Comparison of ENCODE assay signal across 20 cellular contexts in genomic region chr1:228899421-228899956, GRCh38.
A peak's percentile ranks its signal among the peaks of the same experiment; 100 is the strongest.
DNase-seq lines count a peak whose midpoint lies in the region; ATAC-seq, FAIRE-seq and TF ChIP-seq lines count a peak whose summit lies in the region.
"Had no signal": no experiment of that assay in that cellular context is flagged by ENCODE, and none has a peak within 500 bp of the region (broad histone marks: within the 10 kb centered on the region; RNA-seq: fewer than 3 reads in every experiment).

No MANE protein-coding gene starts in this region.

- no peak overlapping the region for H4K8ac ChIP-seq in H1 (ENCODE audit: extremely low read depth, insufficient read depth, low read length)

- dilution Hi-C loops in mammary epithelial cell (cut with HindIII; ENCODE audit: low sequenced_read_pairs), result no loop called here

- H3K79me2 ChIP-seq in mammary epithelial cell (ENCODE audit: insufficient read depth, low read length), result no peaks in the 10 kb centered on the region
- no peaks in the 10 kb centered on the region for H3K79me2 ChIP-seq in H1 (ENCODE audit: control insufficient read depth in 1 of 2, insufficient read depth in 2 of 2, low read length in 2 of 2)
- no peaks in the 10 kb centered on the region for H3K79me2 ChIP-seq in GM23338 (replicated peaks; ENCODE audit: insufficient read depth)

- no peak overlapping the region for H2BK20ac ChIP-seq in H1 (ENCODE audit: low read length)

- no peak overlapping the region for H3K4ac ChIP-seq in H1 (replicated peaks; ENCODE audit: insufficient read length, low read depth, low read length)

- no peak overlapping the region for H3K4me2 ChIP-seq in mammary epithelial cell (ENCODE audit: insufficient read depth, low read depth, low read length)
- H3K4me2 ChIP-seq in H1 (ENCODE audit: insufficient read depth in 1 of 2, low read depth in 2 of 2, low read length in 2 of 2), result no peak overlapping the region
- H3K4me2 ChIP-seq in GM23338, result no peak overlapping the region
- H3K4me2 ChIP-seq: BLaER1, neural progenitor cell had no signal

- H3K36me3 ChIP-seq in breast epithelium, result no peaks in the 10 kb centered on the region
- no peaks in the 10 kb centered on the region for H3K36me3 ChIP-seq in mammary epithelial cell (ENCODE audit: insufficient read depth, low read length)
- H3K36me3 ChIP-seq in H1 (ENCODE audit: control insufficient read depth in 2 of 4, insufficient read depth in 4 of 4, low read length in 3 of 4), result no peaks in the 10 kb centered on the region
- peaks cover 7% of the 10 kb centered on the region for H3K36me3 ChIP-seq in neutrophil
- H3K36me3 ChIP-seq in uterus, result no peaks in the 10 kb centered on the region
- H3K36me3 ChIP-seq in GM23338 (ENCODE audit: insufficient read depth), result no peaks in the 10 kb centered on the region
- H3K36me3 ChIP-seq: adrenal gland, BLaER1, heart right ventricle, left lung, neural progenitor cell had no signal

- H3K4me3 Mint-ChIP-seq in GM23338, result no peak overlapping the region; the same call in 2 of the 3 replicates
- H3K4me3 Mint-ChIP-seq: activated CD4-positive, alpha-beta memory T cell treated with anti-CD3 and anti-CD28 coated beads, Interleukin-2, amount 10 ng/mL, durations not matched to agents 7 days and 5 days had no signal

- H3K18ac ChIP-seq in H1 (ENCODE audit: extremely low read depth, low read length), result no peak overlapping the region

- no TSS peak for BruUV-seq in mammary epithelial cell (replicated peaks; lab: Mats Ljungman, UMichigan)

- H3K56ac ChIP-seq in H1 (replicated peaks; ENCODE audit: insufficient read length, low read depth, low read length), result no peak overlapping the region

- TF ChIP-seq EP300 in H1 (IDR thresholded peaks at IDR 0.05; ENCODE audit: borderline replicate concordance in 1 of 2, low read depth in 2 of 2, low read length in 2 of 2), result no peak

- DNase-seq in breast epithelium (ENCODE audit: low spot score in 2 of 2) (no peak), mammary epithelial cell (no peak), H1 (ENCODE audit: low read depth in 1 of 2, low spot score in 2 of 2) (peak in 1 of 2 experiments; percentile 39), uterus (no peak), epidermal melanocyte (ENCODE audit: insufficient read length, low spot score) (no peak), NCI-H526 treated with DMSO at 0.1 percent for 48 hours (lab: John Stamatoyannopoulos, UW) (no peak), GM23338 (ENCODE audit: low spot score) (no peak)
- DNase-seq: activated CD4-positive, alpha-beta memory T cell treated with anti-CD3 and anti-CD28 coated beads, Interleukin-2, amount 10 ng/mL, durations not matched to agents 7 days and 5 days; activated CD4-positive, CD25-positive, alpha-beta regulatory T cell; heart right ventricle; left lung; stimulated activated CD4-positive, alpha-beta T cell treated with anti-CD3 and anti-CD28 coated beads, Interleukin-4, amount 100 ng/mL, for 4 hours had no signal

- H3K14ac ChIP-seq in H1 (ENCODE audit: insufficient read length), result no peak overlapping the region

- no peak overlapping the region for H2BK5ac ChIP-seq in H1 (ENCODE audit: low read depth, low read length)

- no peak overlapping the region for H2BK15ac ChIP-seq in H1 (ENCODE audit: low read length)

- CTCF ChIA-PET in mammary epithelial cell (lab: Charles Lee; ENCODE audit: low non-redundant PET), result no interaction called here
- CTCF ChIA-PET in H1 (lab: Charles Lee; ENCODE audit: partially characterized antibody), result interaction anchor here (1.2 to 1.5 kb wide), 3 partner anchors 48 to 87 kb away, joined by 3 read pairs; no protein-coding TSS in a partner anchor

- no peaks in the 10 kb centered on the region for H3K36me3 Mint-ChIP-seq in GM23338 (ENCODE audit: low read depth)
- H3K36me3 Mint-ChIP-seq: neural progenitor cell had no signal

- H3K4me1 Mint-ChIP-seq in GM23338, result peaks cover 24% of the 10 kb centered on the region
- H3K4me1 Mint-ChIP-seq: activated CD4-positive, alpha-beta memory T cell treated with anti-CD3 and anti-CD28 coated beads, Interleukin-2, amount 10 ng/mL, durations not matched to agents 7 days and 5 days had no signal

- WGBS in mammary epithelial cell (ENCODE audit: low coverage, missing lambda C conversion rate), result 89% methylated on average over 8 of the region's 12 CpGs
- WGBS in H1 (ENCODE audit: extremely low coverage in 1 of 2, insufficient coverage in 1 of 2, insufficient read length in 1 of 2, insufficient replicate concordance in 2 of 2, low coverage in 1 of 2, low lambda C conversion rate in 2 of 2, missing lambda C conversion rate in 1 of 2), 2 experiments, result 91% methylated on average over 12 of the region's 12 CpGs; no CpG with 5 or more reads in 1 of the 2 experiments

- ATAC-seq in GM23338, result no peak
- ATAC-seq: heart right ventricle, left lung, mucosa of descending colon had no signal

- H2AFZ ChIP-seq in mammary epithelial cell (ENCODE audit: low read depth, low read length), result no peak overlapping the region
- H2AFZ ChIP-seq in H1 (ENCODE audit: low read length), result no peak overlapping the region; the same call in 1 of the 2 replicates
- no peak overlapping the region for H2AFZ ChIP-seq in GM23338

- peak overlapping the region; percentile 69 to 84 for H3K27ac ChIP-seq in breast epithelium
- H3K27ac ChIP-seq in mammary epithelial cell (ENCODE audit: insufficient read depth, low read depth, low read length), result no peak overlapping the region
- H3K27ac ChIP-seq in H1 (ENCODE audit: low read depth, low read length), result no peak overlapping the region
- peak overlapping the region; percentile 75 for H3K27ac ChIP-seq in neutrophil
- H3K27ac ChIP-seq in uterus, result peak overlapping the region; percentile 88 to 93
- no peak overlapping the region for H3K27ac ChIP-seq in GM23338 (ENCODE audit: low read depth)
- H3K27ac ChIP-seq: adrenal gland, BLaER1, heart right ventricle, neural progenitor cell, psoas muscle, RWPE1 had no signal

- no peak overlapping the region for H3K23ac ChIP-seq in H1 (ENCODE audit: insufficient read length)

- H3K9me3 ChIP-seq in breast epithelium (no peaks in the 10 kb centered on the region), mammary epithelial cell (replicated peaks; ENCODE audit: insufficient read depth, low read length) (no peaks in the 10 kb centered on the region), H1 (ENCODE audit: insufficient read depth in 2 of 2, low read depth in 1 of 2, low read length in 1 of 2) (no peaks in the 10 kb centered on the region), neutrophil (no peaks in the 10 kb centered on the region), uterus (no peaks in the 10 kb centered on the region)
- H3K9me3 ChIP-seq: adrenal gland, BLaER1, left lung, mucosa of descending colon, psoas muscle had no signal

- no peaks in the 10 kb centered on the region for H3F3A ChIP-seq in GM23338 (replicated peaks; ENCODE audit: low read depth)

- intact Hi-C loops in breast epithelium (cut with DNase I; ENCODE audit: low total_unique reads) (no loop called here), mammary epithelial cell (cut with micrococcal nuclease) (no loop called here), uterus (cut with DNase I; ENCODE audit: low total_unique reads) (no loop called here)

- H3K4me3 ChIP-seq in breast epithelium (no peak overlapping the region), mammary epithelial cell (replicated peaks in 1 of 3; ENCODE audit: insufficient read depth in 1 of 3, low read depth in 2 of 3, low read length in 3 of 3) (no peak overlapping the region), H1 (ENCODE audit: extremely low read depth in 1 of 4, insufficient read depth in 2 of 4, low read depth in 3 of 4, low read length in 4 of 4) (no peak overlapping the region), neutrophil (ENCODE audit: low read depth in 1 of 2, low read length in 1 of 2) (no peak overlapping the region), uterus (no peak overlapping the region), GM23338 (no peak overlapping the region)
- H3K4me3 ChIP-seq: adrenal gland, BLaER1, heart right ventricle, left lung, mucosa of descending colon, neural progenitor cell, psoas muscle had no signal

- H3K27ac Mint-ChIP-seq in GM23338, result no peak overlapping the region
- H3K27ac Mint-ChIP-seq: activated CD4-positive, alpha-beta memory T cell treated with anti-CD3 and anti-CD28 coated beads, Interleukin-2, amount 10 ng/mL, durations not matched to agents 7 days and 5 days; neural progenitor cell had no signal

- no peaks in the 10 kb centered on the region for H3K9me2 ChIP-seq in GM23338 (ENCODE audit: insufficient read depth)

- H3K79me1 ChIP-seq in H1 (ENCODE audit: low read depth, low read length), result no peaks in the 10 kb centered on the region

- POLR2A ChIA-PET in H1 (lab: Charles Lee; ENCODE audit: partially characterized antibody), result interaction anchor here (0.6 kb wide), 1 partner anchor 1020 kb away, joined by 3 read pairs; no protein-coding TSS in a partner anchor

- H4K91ac ChIP-seq in H1 (replicated peaks; ENCODE audit: insufficient read length, low read length), result no peak overlapping the region

- H3K27me3 Mint-ChIP-seq in GM23338 (ENCODE audit: insufficient read depth, low read depth, poor library complexity), result peaks cover 11% of the 10 kb centered on the region
- H3K27me3 Mint-ChIP-seq: activated CD4-positive, alpha-beta memory T cell treated with anti-CD3 and anti-CD28 coated beads, Interleukin-2, amount 10 ng/mL, durations not matched to agents 7 days and 5 days had no signal

- H2AK5ac ChIP-seq in H1 (ENCODE audit: low read depth, low read length), result no peak overlapping the region

- H3K27me3 ChIP-seq in breast epithelium (no peaks in the 10 kb centered on the region), mammary epithelial cell (ENCODE audit: insufficient read depth, low read length) (peaks cover 15% of the 10 kb centered on the region), H1 (replicated peaks in 1 of 4; ENCODE audit: control insufficient read depth in 3 of 4, extremely low read depth in 1 of 4, insufficient read depth in 3 of 4, low read length in 3 of 4) (no peaks in the 10 kb centered on the region), neutrophil (no peaks in the 10 kb centered on the region), uterus (no peaks in the 10 kb centered on the region), GM23338 (ENCODE audit: insufficient read depth) (no peaks in the 10 kb centered on the region)
- H3K27me3 ChIP-seq: adrenal gland, BLaER1, left lung, neural progenitor cell had no signal

- TF ChIP-seq POLR2A in breast epithelium (IDR thresholded peaks at IDR 0.05) (no peak), H1 (IDR thresholded peaks at IDR 0.05; ENCODE audit: control extremely low read depth in 1 of 2, low read depth in 2 of 2, low read length in 2 of 2) (no peak), uterus (IDR thresholded peaks at IDR 0.05) (no peak)

- H3K9ac ChIP-seq in mammary epithelial cell (ENCODE audit: insufficient read depth, low read length), result no peak overlapping the region
- H3K9ac ChIP-seq in H1 (replicated peaks in 1 of 4; ENCODE audit: extremely low read depth in 1 of 4, low read depth in 3 of 4, low read length in 3 of 4), result no peak overlapping the region
- H3K9ac ChIP-seq: BLaER1, neural progenitor cell had no signal

- H4K5ac ChIP-seq in H1 (ENCODE audit: insufficient read length, low read depth, low read length), result no peak overlapping the region

- H2BK12ac ChIP-seq in H1 (ENCODE audit: low read depth, low read length), result 0 out of 2 replicates have a peak overlapping the region, but pooled peaks have one; percentile 46

- FAIRE-seq in H1 (lab: Jason Lieb, UNC), result no peak
- FAIRE-seq: endothelial cell of umbilical vein had no signal

- H3K23me2 ChIP-seq in H1 (ENCODE audit: low read depth, low read length), result no peaks in the 10 kb centered on the region

- peaks cover 3 to 17% of the 10 kb centered on the region in 2 donors for H3K4me1 ChIP-seq in breast epithelium
- H3K4me1 ChIP-seq in mammary epithelial cell (ENCODE audit: insufficient read depth, low read length), result peaks cover 6% of the 10 kb centered on the region
- peaks cover 0 to 12% (median 7%) of the 10 kb centered on the region in 4 experiments; a peak in 5 of 7 replicates for H3K4me1 ChIP-seq in H1 (replicated peaks in 1 of 4; ENCODE audit: control insufficient read depth in 3 of 4, insufficient read depth in 4 of 4, low read length in 3 of 4)
- peaks cover 13% of the 10 kb centered on the region in 2 experiments for H3K4me1 ChIP-seq in neutrophil (ENCODE audit: control insufficient read depth in 1 of 2, insufficient read depth in 1 of 2, low read depth in 1 of 2, low read length in 1 of 2)
- peaks cover 4 to 14% of the 10 kb centered on the region in 2 donors for H3K4me1 ChIP-seq in uterus
- peaks cover 5% of the 10 kb centered on the region; the same call in 1 of the 2 replicates for H3K4me1 ChIP-seq in GM23338 (ENCODE audit: insufficient read depth)

- in situ Hi-C loops in mammary epithelial cell (cut with MboI; ENCODE audit: low sequenced_read_pairs in 2 of 2), result no loop called here

- TF ChIP-seq CTCF in breast epithelium (IDR thresholded peaks at IDR 0.05) (no peak), mammary epithelial cell (conservative IDR thresholded peaks at IDR 0.05 in 1 of 2, IDR thresholded peaks at IDR 0.05 in 1 of 2; ENCODE audit: extremely low read depth in 1 of 2, insufficient read depth in 1 of 2, low read depth in 1 of 2, low read length in 2 of 2) (no peak), H1 (IDR thresholded peaks at IDR 0.05; ENCODE audit: control extremely low read depth in 1 of 3, insufficient read depth in 1 of 3, low read depth in 1 of 3, low read length in 3 of 3) (no peak), neutrophil (IDR thresholded peaks at IDR 0.05) (no peak), uterus (IDR thresholded peaks at IDR 0.05) (no peak), GM23338 (conservative IDR thresholded peaks at IDR 0.05; ENCODE audit: low read depth in 2 of 2) (no peak)

- H4K20me1 ChIP-seq in mammary epithelial cell (ENCODE audit: insufficient read depth, low read length), result peaks cover 2% of the 10 kb centered on the region
- H4K20me1 ChIP-seq in H1 (replicated peaks in 1 of 2; ENCODE audit: control insufficient read depth in 1 of 2, insufficient read depth in 2 of 2, low read length in 2 of 2), result no peaks in the 10 kb centered on the region
- no peaks in the 10 kb centered on the region for H4K20me1 ChIP-seq in GM23338 (replicated peaks; ENCODE audit: insufficient read depth)
- H4K20me1 ChIP-seq: BLaER1 had no signal

- no peak for TF ChIP-seq RAD21 in H1 (IDR thresholded peaks at IDR 0.05 in 1 of 2, conservative IDR thresholded peaks at IDR 0.05 in 1 of 2; ENCODE audit: low read depth in 2 of 2, low read length in 2 of 2)

- H3K9me3 Mint-ChIP-seq in GM23338, result no peaks in the 10 kb centered on the region; the same call in 2 of the 3 replicates
- H3K9me3 Mint-ChIP-seq: activated CD4-positive, alpha-beta memory T cell treated with anti-CD3 and anti-CD28 coated beads, Interleukin-2, amount 10 ng/mL, durations not matched to agents 7 days and 5 days; neural progenitor cell had no signal

- no peak overlapping the region for H2BK120ac ChIP-seq in H1 (replicated peaks; ENCODE audit: low read depth, low read length)

Comparison
In these comparisons a context has a peak if more than half of its experiments do, and no peak if none do; other contexts are left out.
1. H3K27ac ChIP-seq: peak in breast epithelium (2 of 2), neutrophil (single experiment) and uterus (2 of 2); none in mammary epithelial cell (single experiment), H1 (single experiment) and GM23338 (single experiment).